ENCODE assay signal across 2 cellular contexts in the genomic region with DNA sequence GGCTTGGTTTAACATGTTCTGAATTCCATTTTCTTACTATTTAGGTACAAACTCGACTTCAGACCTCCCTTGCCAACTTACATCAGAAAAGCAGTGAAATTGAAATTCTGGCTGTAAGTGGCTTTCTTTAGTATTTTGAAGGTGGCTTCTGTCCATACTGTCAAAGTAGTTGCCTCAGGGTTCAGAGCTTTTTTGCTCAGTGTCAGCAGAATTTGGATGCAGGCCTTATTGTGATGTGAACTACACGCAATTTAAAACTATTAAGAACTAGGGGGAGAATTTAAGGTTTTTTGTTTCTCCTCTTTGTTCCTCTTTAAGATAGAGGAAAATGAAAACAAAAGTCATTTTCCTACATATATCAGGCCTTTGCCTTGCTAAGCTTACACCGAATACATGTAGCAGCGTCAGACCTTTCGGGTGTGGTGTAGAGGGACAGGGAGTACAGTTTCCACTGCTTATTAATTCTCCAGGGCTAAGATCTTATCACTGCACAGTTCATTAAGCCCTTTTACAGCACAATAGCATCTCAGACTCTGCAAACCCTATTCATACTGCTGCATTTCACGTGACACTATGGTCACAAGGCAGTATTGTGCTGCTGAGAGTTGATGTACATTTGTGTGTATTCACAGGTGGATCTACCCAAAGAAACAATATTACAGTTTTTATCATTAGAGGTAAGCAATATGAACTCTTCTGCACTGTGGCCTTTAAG.
TF ChIP-seq lines count a peak whose summit lies in the region.

No MANE protein-coding gene starts in this region.

TF ChIP-seq in GM12891, 5 proteins besides CTCF, POLR2A, EP300 and RAD21:
- TF ChIP-seq TAF1 (IDR thresholded peaks at IDR 0.05; ENCODE audit: low read depth, low read length) (no peak), POU2F2 (IDR thresholded peaks at IDR 0.05; ENCODE audit: low read depth, low read length) (no peak), POLR2AphosphoS5 (IDR thresholded peaks at IDR 0.05; ENCODE audit: low read depth, low read length) (no peak), PAX5 (IDR thresholded peaks at IDR 0.05; ENCODE audit: insufficient read depth, low read length, severe bottlenecking) (no peak), SPI1 (IDR thresholded peaks at IDR 0.05; ENCODE audit: low read depth, low read length) (no peak)
TF ChIP-seq in GM12891: peak in this region for 0.

TF ChIP-seq in K562, 482 proteins besides CTCF, POLR2A, EP300 and RAD21:
- TF ChIP-seq MAFF (IDR thresholded peaks at IDR 0.05; ENCODE audit: low read length) (peak; percentile 50), ZNF316 (IDR thresholded peaks at IDR 0.05) (peak; percentile 60), ZC3H8 (IDR thresholded peaks at IDR 0.05) (no peak), ZNF780A (CRISPR knock-in tag; IDR thresholded peaks at IDR 0.05) (no peak), C11orf30 (IDR thresholded peaks at IDR 0.05; ENCODE audit: low read depth) (peak; percentile 44; the same call in 1 of the 2 replicates), ZNF77 (CRISPR knock-in tag; IDR thresholded peaks at IDR 0.05) (no peak), FOXK2 (conservative IDR thresholded peaks at IDR 0.05 in 1 of 2, IDR thresholded peaks at IDR 0.05 in 1 of 2; ENCODE audit: low read depth in 2 of 2) (no peak), PYGO2 (tag; IDR thresholded peaks at IDR 0.05) (no peak), HDAC3 (IDR thresholded peaks at IDR 0.05; ENCODE audit: borderline replicate concordance, partially characterized antibody) (no peak), TFAM (CRISPR knock-in tag; conservative IDR thresholded peaks at IDR 0.05) (no peak), MAFG (tag; conservative IDR thresholded peaks at IDR 0.05) (0 out of 2 replicates have a peak, but pooled peaks have one; percentile 32)
- TF ChIP-seq, protein P1, sequence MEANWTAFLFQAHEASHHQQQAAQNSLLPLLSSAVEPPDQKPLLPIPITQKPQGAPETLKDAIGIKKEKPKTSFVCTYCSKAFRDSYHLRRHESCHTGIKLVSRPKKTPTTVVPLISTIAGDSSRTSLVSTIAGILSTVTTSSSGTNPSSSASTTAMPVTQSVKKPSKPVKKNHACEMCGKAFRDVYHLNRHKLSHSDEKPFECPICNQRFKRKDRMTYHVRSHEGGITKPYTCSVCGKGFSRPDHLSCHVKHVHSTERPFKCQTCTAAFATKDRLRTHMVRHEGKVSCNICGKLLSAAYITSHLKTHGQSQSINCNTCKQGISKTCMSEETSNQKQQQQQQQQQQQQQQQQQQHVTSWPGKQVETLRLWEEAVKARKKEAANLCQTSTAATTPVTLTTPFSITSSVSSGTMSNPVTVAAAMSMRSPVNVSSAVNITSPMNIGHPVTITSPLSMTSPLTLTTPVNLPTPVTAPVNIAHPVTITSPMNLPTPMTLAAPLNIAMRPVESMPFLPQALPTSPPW (CRISPR knock-in tag; IDR thresholded peaks at IDR 0.05) = no peak
TF ChIP-seq in K562: peak in this region for 4.
